25 cellular contexts compared by ENCODE assay signal in the genomic region with DNA sequence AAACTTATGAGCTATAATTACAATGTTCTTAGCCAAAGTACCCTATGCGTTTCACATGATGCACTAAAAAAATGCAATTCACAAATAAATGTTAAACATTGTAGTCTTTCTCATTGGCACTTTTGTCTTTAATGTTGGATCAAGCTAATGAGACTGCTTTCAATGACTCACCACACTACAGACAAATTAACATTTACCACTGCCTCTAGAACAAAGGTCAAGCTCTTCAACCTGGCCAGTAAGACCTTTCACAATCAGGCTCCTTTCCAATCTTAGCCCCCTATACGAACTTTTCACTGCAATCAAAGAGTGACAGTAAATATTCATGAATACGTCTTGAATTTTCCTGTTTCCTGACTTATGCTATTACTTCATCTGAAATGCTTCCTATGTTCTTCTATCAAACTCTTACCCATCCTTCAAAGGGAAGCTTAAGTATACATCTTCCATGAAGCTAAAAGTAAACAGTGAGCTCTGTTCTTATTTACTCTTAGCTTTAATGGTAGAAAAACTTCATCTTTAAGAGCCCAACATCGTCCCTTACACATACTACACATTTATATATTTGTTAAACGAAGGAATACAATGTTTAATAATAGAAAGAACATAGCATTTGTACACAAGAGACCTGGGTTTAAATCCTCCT.
DNase-seq lines count a peak whose midpoint lies in the region; ATAC-seq, FAIRE-seq and TF ChIP-seq lines count a peak whose summit lies in the region.
"Had no signal": no experiment of that assay in that cellular context is flagged by ENCODE, and none has a peak within 500 bp of the region (broad histone marks: within the 10 kb centered on the region; RNA-seq: fewer than 3 reads in every experiment).

No MANE protein-coding gene starts in this region.

- H2AFZ ChIP-seq in astrocyte (ENCODE audit: low read depth, low read length), result no peak overlapping the region

- DNase-seq in Daoy (ENCODE audit: low read depth) (peak; percentile 35), astrocyte (ENCODE audit: low read depth) (no peak), small intestine (peak; percentile 75), head of caudate nucleus (no peak), globus pallidus (ENCODE audit: low spot score) (no peak)
- DNase-seq: activated CD4-positive, alpha-beta T cell treated with anti-CD3 and anti-CD28 coated beads for 48 hours; activated effector memory CD4-positive, alpha-beta T cell treated with anti-CD3 and anti-CD28 coated beads, Interleukin-2, amount 50 U/mL, for 16 hours; activated naive CD8-positive, alpha-beta T cell treated with anti-CD3 and anti-CD28 coated beads, Interleukin-2, amount 10 ng/mL, durations not matched to agents 7 days and 5 days; activated T-cell treated with anti-CD3 and anti-CD28 coated beads, Interleukin-2, amount 50 U/mL, for 1 hour; body of pancreas; COR-L47; DMS79 treated with DMSO at 0.1 percent for 48 hours; NCI-H1694; NCI-H446 treated with DMSO at 0.1 percent for 48 hours; psoas muscle; stimulated activated naive CD8-positive, alpha-beta T cell treated with anti-CD3 and anti-CD28 coated beads, Interleukin-15, amount 100 ng/mL, for 72 hours; T-helper 9 cell; tibial artery; WERI-Rb-1 had no signal

- intact Hi-C loops in head of caudate nucleus (cut with DNase I), result no loop called here

- ATAC-seq in HG02852 (IDR thresholded peaks at IDR 0.05; ENCODE audit: unreplicated experiment), result no peak
- ATAC-seq: body of pancreas; stimulated activated naive CD8-positive, alpha-beta T cell treated with anti-CD3 and anti-CD28 coated beads, Interleukin-15, amount 100 ng/mL, for 72 hours had no signal

- WGBS in liver, result 58% methylated on average over 5 of the region's 5 CpGs
- WGBS in small intestine, 3 donors, result 48 to 62% (median 50%) methylated on average over 5 of the region's 5 CpGs

- H3K9ac ChIP-seq in astrocyte (ENCODE audit: low read length) (peak overlapping the region; percentile 34), liver (ENCODE audit: low read depth in 1 of 2, low read length in 2 of 2) (no peak overlapping the region)
- H3K9ac ChIP-seq: BLaER1 treated with 17β-estradiol and CSF1 and Interleukin-3, amounts not matched to agents 10 nM and 100 nM had no signal

- peak overlapping the region; percentile 81 for H3K27ac ChIP-seq in astrocyte (ENCODE audit: low read depth, low read length)
- H3K27ac ChIP-seq in liver (ENCODE audit: low read depth in 1 of 2, low read length in 2 of 2), result no peak overlapping the region
- no peak overlapping the region for H3K27ac ChIP-seq in small intestine (ENCODE audit: low read depth in 1 of 2, low read length in 1 of 2)
- H3K27ac ChIP-seq: BLaER1 treated with 17β-estradiol and CSF1 and Interleukin-3, amounts not matched to agents 10 nM and 100 nM; body of pancreas; neutrophil; psoas muscle; tibial artery; WERI-Rb-1 had no signal

- TF ChIP-seq CTCF in astrocyte (IDR thresholded peaks at IDR 0.05; ENCODE audit: insufficient read depth, low read depth, low read length), result no peak
- TF ChIP-seq CTCF in liver (IDR thresholded peaks at IDR 0.05; ENCODE audit: low read depth, low read length, missing input control), result no peak

- H3K27me3 ChIP-seq in astrocyte (ENCODE audit: insufficient read depth, low read length), result no peaks in the 10 kb centered on the region
- no peaks in the 10 kb centered on the region for H3K27me3 ChIP-seq in liver (ENCODE audit: control insufficient read depth in 4 of 4, insufficient read depth in 4 of 4, low read length in 3 of 4)
- H3K27me3 ChIP-seq in small intestine (ENCODE audit: control insufficient read depth in 2 of 2, insufficient read depth in 2 of 2, low read length in 2 of 2), result no peaks in the 10 kb centered on the region
- H3K27me3 ChIP-seq: body of pancreas, neutrophil, tibial artery had no signal

- H3K4me2 ChIP-seq in astrocyte (ENCODE audit: low read length), result peak overlapping the region; percentile 46
- H3K4me2 ChIP-seq: BLaER1 treated with 17β-estradiol and CSF1 and Interleukin-3, amounts not matched to agents 10 nM and 100 nM had no signal

- H3K79me2 ChIP-seq in astrocyte (ENCODE audit: insufficient read depth, low read length), result no peaks in the 10 kb centered on the region

- H3K4me3 Mint-ChIP-seq in astrocyte (ENCODE audit: unreplicated experiment), result no peak overlapping the region
- H3K4me3 Mint-ChIP-seq: activated naive CD8-positive, alpha-beta T cell treated with anti-CD3 and anti-CD28 coated beads, Interleukin-2, amount 10 ng/mL, durations not matched to agents 7 days and 5 days; IgD-negative memory B cell; stimulated activated naive CD8-positive, alpha-beta T cell treated with anti-CD3 and anti-CD28 coated beads, Interleukin-15, amount 100 ng/mL, for 72 hours had no signal

- H3K4me3 ChIP-seq in astrocyte (ENCODE audit: insufficient read depth, low read depth, low read length) (no peak overlapping the region), liver (ENCODE audit: low read depth in 1 of 3, low read length in 3 of 3) (no peak overlapping the region), small intestine (ENCODE audit: low read depth in 1 of 2, low read length in 2 of 2) (no peak overlapping the region)
- H3K4me3 ChIP-seq: BLaER1 treated with 17β-estradiol and CSF1 and Interleukin-3, amounts not matched to agents 10 nM and 100 nM; body of pancreas; psoas muscle; tibial artery had no signal

- H3K36me3 ChIP-seq in astrocyte (ENCODE audit: insufficient read depth, low read length), result no peaks in the 10 kb centered on the region
- no peaks in the 10 kb centered on the region for H3K36me3 ChIP-seq in liver (ENCODE audit: control insufficient read depth in 4 of 4, insufficient read depth in 3 of 4, low read depth in 1 of 4, low read length in 3 of 4)
- H3K36me3 ChIP-seq in small intestine (ENCODE audit: control insufficient read depth in 2 of 2, insufficient read depth in 2 of 2, low read length in 2 of 2), result no peaks in the 10 kb centered on the region
- H3K36me3 ChIP-seq: BLaER1 treated with 17β-estradiol and CSF1 and Interleukin-3, amounts not matched to agents 10 nM and 100 nM; neutrophil; tibial artery; WERI-Rb-1 had no signal

- H3K27ac Mint-ChIP-seq in astrocyte (ENCODE audit: unreplicated experiment), result peak overlapping the region; percentile 96
- H3K27ac Mint-ChIP-seq: activated naive CD8-positive, alpha-beta T cell treated with anti-CD3 and anti-CD28 coated beads, Interleukin-2, amount 10 ng/mL, durations not matched to agents 7 days and 5 days; IgD-negative memory B cell; stimulated activated naive CD8-positive, alpha-beta T cell treated with anti-CD3 and anti-CD28 coated beads, Interleukin-15, amount 100 ng/mL, for 72 hours had no signal

- TF ChIP-seq RAD21 in liver (IDR thresholded peaks at IDR 0.05), result peak in 1 of 2 donors; percentile 21

- no peaks in the 10 kb centered on the region for H3K9me3 Mint-ChIP-seq in astrocyte (ENCODE audit: unreplicated experiment)
- H3K9me3 Mint-ChIP-seq: activated naive CD8-positive, alpha-beta T cell treated with anti-CD3 and anti-CD28 coated beads, Interleukin-2, amount 10 ng/mL, durations not matched to agents 7 days and 5 days; IgD-negative memory B cell; stimulated activated naive CD8-positive, alpha-beta T cell treated with anti-CD3 and anti-CD28 coated beads, Interleukin-15, amount 100 ng/mL, for 72 hours had no signal

- no peaks in the 10 kb centered on the region for H3K9me3 ChIP-seq in astrocyte (ENCODE audit: insufficient read depth, low read depth, low read length)
- no peaks in the 10 kb centered on the region for H3K9me3 ChIP-seq in liver (ENCODE audit: control insufficient read depth in 4 of 4, low read length in 3 of 4)
- H3K9me3 ChIP-seq in small intestine (ENCODE audit: control insufficient read depth, low read depth), result no peaks in the 10 kb centered on the region
- H3K9me3 ChIP-seq: BLaER1 treated with 17β-estradiol and CSF1 and Interleukin-3, amounts not matched to agents 10 nM and 100 nM; body of pancreas; neutrophil; psoas muscle; tibial artery had no signal

- H3K36me3 Mint-ChIP-seq in astrocyte (ENCODE audit: low read depth, unreplicated experiment), result no peaks in the 10 kb centered on the region
- H3K36me3 Mint-ChIP-seq: activated naive CD8-positive, alpha-beta T cell treated with anti-CD3 and anti-CD28 coated beads, Interleukin-2, amount 10 ng/mL, durations not matched to agents 7 days and 5 days had no signal

- H4K20me1 ChIP-seq in astrocyte (ENCODE audit: insufficient read depth, low read length), result no peaks in the 10 kb centered on the region
- H4K20me1 ChIP-seq: BLaER1 treated with 17β-estradiol and CSF1 and Interleukin-3, amounts not matched to agents 10 nM and 100 nM had no signal

- H3K4me1 ChIP-seq in astrocyte (ENCODE audit: insufficient read depth, low read length) (peaks cover 37% of the 10 kb centered on the region), liver (ENCODE audit: control insufficient read depth in 4 of 4, insufficient read depth in 4 of 4, low read length in 3 of 4) (peaks cover 0 to 7% (median 1%) of the 10 kb centered on the region in 4 donors), small intestine (ENCODE audit: control insufficient read depth in 2 of 2, insufficient read depth in 1 of 2, low read depth in 1 of 2, low read length in 1 of 2) (peaks cover 2 to 8% of the 10 kb centered on the region in 2 donors)
- H3K4me1 ChIP-seq: body of pancreas, tibial artery had no signal

- H3K4me1 Mint-ChIP-seq in astrocyte (ENCODE audit: low read depth, unreplicated experiment), result peaks cover 56% of the 10 kb centered on the region
- H3K4me1 Mint-ChIP-seq: activated naive CD8-positive, alpha-beta T cell treated with anti-CD3 and anti-CD28 coated beads, Interleukin-2, amount 10 ng/mL, durations not matched to agents 7 days and 5 days; stimulated activated naive CD8-positive, alpha-beta T cell treated with anti-CD3 and anti-CD28 coated beads, Interleukin-15, amount 100 ng/mL, for 72 hours had no signal

- H3K27me3 Mint-ChIP-seq in astrocyte (ENCODE audit: low read depth, unreplicated experiment), result no peaks in the 10 kb centered on the region
- H3K27me3 Mint-ChIP-seq: activated naive CD8-positive, alpha-beta T cell treated with anti-CD3 and anti-CD28 coated beads, Interleukin-2, amount 10 ng/mL, durations not matched to agents 7 days and 5 days; stimulated activated naive CD8-positive, alpha-beta T cell treated with anti-CD3 and anti-CD28 coated beads, Interleukin-15, amount 100 ng/mL, for 72 hours had no signal

- FAIRE-seq in astrocyte (lab: Jason Lieb, UNC), result no peak
- FAIRE-seq in small intestine (lab: Jason Lieb, UNC), result no peak
- FAIRE-seq: endothelial cell of umbilical vein had no signal

TF ChIP-seq in liver, 16 proteins besides CTCF, POLR2A, EP300 and RAD21 (continues in another document):
- TF ChIP-seq NR2F2 (IDR thresholded peaks at IDR 0.05), result no peak

Comparison
In these comparisons a context has a peak if more than half of its experiments do, and no peak if none do; other contexts are left out.
1. DNase-seq: peak in Daoy (single experiment) and small intestine (single experiment); none in astrocyte (single experiment), head of caudate nucleus (0 of 42) and globus pallidus (single experiment).